23 cellular contexts compared by ENCODE assay signal in the genomic region with DNA sequence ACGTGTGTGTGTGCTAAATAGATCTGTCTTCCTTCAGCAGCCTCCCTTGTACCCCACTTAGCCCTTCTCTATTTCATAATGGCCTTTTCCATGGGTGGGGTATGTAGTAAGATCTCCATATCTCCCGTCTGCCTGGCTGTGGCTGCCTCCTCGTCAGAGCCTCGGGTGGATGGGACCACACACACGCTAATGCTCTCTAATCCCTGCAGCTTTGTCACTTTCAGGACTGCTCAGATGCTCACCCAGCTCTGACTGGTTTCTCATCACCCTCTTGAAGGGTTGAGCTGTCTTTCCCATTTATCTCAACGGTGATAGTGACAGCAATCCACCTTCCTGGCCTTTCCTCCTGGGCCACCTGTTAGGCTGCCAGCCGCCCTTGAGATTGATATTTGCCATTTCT.
"Had no signal": no experiment of that assay in that cellular context is flagged by ENCODE, and none has a peak within 500 bp of the region (broad histone marks: within the 10 kb centered on the region; RNA-seq: fewer than 3 reads in every experiment).

No MANE protein-coding gene starts in this region.

- DNase-seq: activated CD4-positive, alpha-beta T cell treated with anti-CD3 and anti-CD28 coated beads for 48 hours; activated CD4-positive, alpha-beta T cell treated with anti-CD3 and anti-CD28 coated beads, Interleukin-2, amount 50 U/mL, for 48 hours; activated CD4-positive, CD25-positive, alpha-beta regulatory T cell treated with anti-CD3 and anti-CD28 coated beads, Interleukin-2, amount 50 U/mL, for 72 hours; activated CD8-positive, alpha-beta memory T cell treated with anti-CD3 and anti-CD28 coated beads, Interleukin-2, amount 10 ng/mL, durations not matched to agents 7 days and 5 days; activated effector memory CD4-positive, alpha-beta T cell treated with Interleukin-2 at 50 U/mL for 16 hours; activated naive CD4-positive, alpha-beta T cell treated with Interleukin-2 at 50 U/mL for 16 hours; activated naive CD8-positive, alpha-beta T cell treated with anti-CD3 and anti-CD28 coated beads, Interleukin-2, amount 50 U/mL, for 24 hours; activated T-cell treated with anti-CD3 and anti-CD28 coated beads, Interleukin-2, amount 50 U/mL, for 24 hours; amniotic stem cell; body of pancreas; central memory CD4-positive, alpha-beta T cell; NCI-H1048; NCI-H1930; NCI-H2171; NCI-H2227 treated with DMSO at 0.1 percent for 48 hours; NCI-H446 treated with DMSO at 0.1 percent for 48 hours; NCI-H526 treated with DMSO at 0.1 percent for 48 hours; SHP77 had no signal

- H3K27ac ChIP-seq: ascending aorta, body of pancreas had no signal

- H3K4me1 ChIP-seq: ascending aorta had no signal

- H3K4me1 Mint-ChIP-seq: activated CD8-positive, alpha-beta memory T cell treated with anti-CD3 and anti-CD28 coated beads, Interleukin-2, amount 10 ng/mL, durations not matched to agents 7 days and 5 days; activated naive CD8-positive, alpha-beta T cell treated with anti-CD3 and anti-CD28 coated beads, Interleukin-2, amount 50 U/mL, for 24 hours; WTC11 had no signal

- H3K27ac Mint-ChIP-seq: activated CD8-positive, alpha-beta memory T cell treated with anti-CD3 and anti-CD28 coated beads, Interleukin-2, amount 10 ng/mL, durations not matched to agents 7 days and 5 days; activated naive CD4-positive, alpha-beta T cell treated with anti-CD3 and anti-CD28 coated beads, Interleukin-2, amount 50 U/mL, for 72 hours; activated naive CD8-positive, alpha-beta T cell treated with anti-CD3 and anti-CD28 coated beads, Interleukin-2, amount 50 U/mL, for 24 hours; activated T-cell treated with anti-CD3 and anti-CD28 coated beads, Interleukin-2, amount 50 U/mL, for 24 hours; activated T-helper 1 cell treated with anti-CD3 and anti-CD28 coated beads, Interleukin-12 subunit alpha, Interleukin-12 subunit beta, Interleukin-2, Interleukin-4 antibody, amounts not matched to agents 30 ng/mL and 10 ng/mL and 1 ng/mL, durations not matched to agents 14 hours and 24 hours and 36 hours; T-helper 1 cell treated with Interleukin-12 subunit alpha and Interleukin-12 subunit beta and Interleukin-4 antibody, amounts not matched to agents 30 μg/mL and 1 μg/mL, for 36 hours; WTC11 had no signal

- H3K4me3 Mint-ChIP-seq: activated CD8-positive, alpha-beta memory T cell treated with anti-CD3 and anti-CD28 coated beads, Interleukin-2, amount 10 ng/mL, durations not matched to agents 7 days and 5 days; activated naive CD8-positive, alpha-beta T cell treated with anti-CD3 and anti-CD28 coated beads, Interleukin-2, amount 50 U/mL, for 24 hours; activated T-cell treated with anti-CD3 and anti-CD28 coated beads, Interleukin-2, amount 50 U/mL, for 24 hours; activated T-helper 1 cell treated with anti-CD3 and anti-CD28 coated beads, Interleukin-12 subunit alpha, Interleukin-12 subunit beta, Interleukin-2, Interleukin-4 antibody, amounts not matched to agents 30 ng/mL and 10 ng/mL and 1 ng/mL, durations not matched to agents 14 hours and 24 hours and 36 hours; T-helper 1 cell treated with Interleukin-12 subunit alpha and Interleukin-12 subunit beta and Interleukin-4 antibody, amounts not matched to agents 30 μg/mL and 1 μg/mL, for 36 hours; WTC11 had no signal

- H3K27me3 Mint-ChIP-seq: activated CD8-positive, alpha-beta memory T cell treated with anti-CD3 and anti-CD28 coated beads, Interleukin-2, amount 10 ng/mL, durations not matched to agents 7 days and 5 days; activated naive CD8-positive, alpha-beta T cell treated with anti-CD3 and anti-CD28 coated beads, Interleukin-2, amount 50 U/mL, for 24 hours; activated T-cell treated with anti-CD3 and anti-CD28 coated beads, Interleukin-2, amount 50 U/mL, for 24 hours had no signal

- H3K9me3 ChIP-seq: ascending aorta, body of pancreas had no signal

- H3K36me3 Mint-ChIP-seq: activated CD8-positive, alpha-beta memory T cell treated with anti-CD3 and anti-CD28 coated beads, Interleukin-2, amount 10 ng/mL, durations not matched to agents 7 days and 5 days; activated naive CD4-positive, alpha-beta T cell treated with anti-CD3 and anti-CD28 coated beads, Interleukin-2, amount 50 U/mL, for 72 hours; WTC11 had no signal

- H3K4me3 ChIP-seq: ascending aorta, body of pancreas had no signal

- H3K9me3 Mint-ChIP-seq: activated naive CD8-positive, alpha-beta T cell treated with anti-CD3 and anti-CD28 coated beads, Interleukin-2, amount 50 U/mL, for 24 hours; activated T-helper 1 cell treated with anti-CD3 and anti-CD28 coated beads, Interleukin-12 subunit alpha, Interleukin-12 subunit beta, Interleukin-2, Interleukin-4 antibody, amounts not matched to agents 30 ng/mL and 10 ng/mL and 1 ng/mL, durations not matched to agents 14 hours and 24 hours and 36 hours; WTC11 had no signal

- H3K27me3 ChIP-seq: ascending aorta, body of pancreas had no signal

- H3K36me3 ChIP-seq: ascending aorta had no signal
